13 cellular contexts compared by ENCODE assay signal in genomic region chr12:272942-273906, GRCh38. TPM values are rescaled to one million over a fixed set of nuclear protein-coding genes. Genes with fewer than 3 reads are reported as not detected.
"Had no signal": no experiment of that assay in that cellular context is flagged by ENCODE, and none has a peak within 500 bp of the region (broad histone marks: within the 10 kb centered on the region; RNA-seq: fewer than 3 reads in every experiment).

No MANE protein-coding gene starts in this region.

- H3K4me1 ChIP-seq: ascending aorta had no signal

- H3K27me3 Mint-ChIP-seq: activated T-cell treated with anti-CD3 and anti-CD28 coated beads, Interleukin-2, amount 50 U/mL, for 24 hours had no signal

- H3K27ac ChIP-seq: ascending aorta, neutrophil, right atrium auricular region had no signal

- H3K9me3 ChIP-seq: ascending aorta, neutrophil, right atrium auricular region had no signal

- H3K36me3 ChIP-seq: ascending aorta, neutrophil, right atrium auricular region had no signal

- H3K27me3 ChIP-seq: ascending aorta, right atrium auricular region had no signal

- H3K9me3 Mint-ChIP-seq: activated T-cell treated with anti-CD3 and anti-CD28 coated beads, Interleukin-2, amount 50 U/mL, for 24 hours; dendritic cell treated with granulocyte-macrophage colony-stimulating factor and Interleukin-4, amounts not matched to agents 40 ng/mL and 50 ng/mL, for 4 days; type B pancreatic cell had no signal

- H3K4me3 ChIP-seq: ascending aorta, right atrium auricular region had no signal

- H3K4me3 Mint-ChIP-seq: activated T-cell treated with anti-CD3 and anti-CD28 coated beads, Interleukin-2, amount 50 U/mL, for 24 hours; dendritic cell treated with granulocyte-macrophage colony-stimulating factor and Interleukin-4, amounts not matched to agents 40 ng/mL and 50 ng/mL, for 4 days; type B pancreatic cell had no signal

- H3K27ac Mint-ChIP-seq: activated T-cell treated with anti-CD3 and anti-CD28 coated beads, Interleukin-2, amount 50 U/mL, for 24 hours; dendritic cell treated with granulocyte-macrophage colony-stimulating factor and Interleukin-4, amounts not matched to agents 40 ng/mL and 50 ng/mL, for 4 days; type B pancreatic cell had no signal

- DNase-seq: activated T-cell treated with anti-CD3 and anti-CD28 coated beads, Interleukin-2, amount 50 U/mL, for 24 hours; central memory CD4-positive, alpha-beta T cell; hippocampal formation; kidney glomerular epithelial cell; small intestine; T-helper 9 cell had no signal

RNA-seq across cellular contexts. Expression of gene SLC6A13, which starts 10.6 kb away (rescaled TPM):
- total RNA-seq: ascending aorta, mesenteric fat pad, posterior vena cava had no signal
